ENCODE assay signal across 18 cellular contexts in genomic region chr2:9288681-9289338, GRCh38.
DNase-seq lines count a peak whose midpoint lies in the region; ATAC-seq, FAIRE-seq and TF ChIP-seq lines count a peak whose summit lies in the region.
"Had no signal": no experiment of that assay in that cellular context is flagged by ENCODE, and none has a peak within 500 bp of the region (broad histone marks: within the 10 kb centered on the region; RNA-seq: fewer than 3 reads in every experiment).

No MANE protein-coding gene starts in this region.

- H3K4me1 Mint-ChIP-seq in MCF 10A (ENCODE audit: insufficient read depth, unreplicated experiment) = peaks cover 54% of the 10 kb centered on the region
- H3K4me1 Mint-ChIP-seq: activated CD4-positive, alpha-beta T cell treated with anti-CD3 and anti-CD28 coated beads, Interleukin-2, amount 10 ng/mL, durations not matched to agents 24 days and 14 days had no signal

- no peak overlapping the region for H3K4me3 ChIP-seq in breast epithelium
- H3K4me3 ChIP-seq: transverse colon had no signal

- no peak overlapping the region for H3K27ac ChIP-seq in breast epithelium
- H3K27ac ChIP-seq in VCaP = peak overlapping the region; percentile 82; the same call in 1 of the 2 replicates
- peak overlapping the region; percentile 86 for H3K27ac ChIP-seq in foreskin keratinocyte
- H3K27ac ChIP-seq: 22Rv1, transverse colon had no signal

- TF ChIP-seq CTCF in MCF 10A (IDR thresholded peaks at IDR 0.05; ENCODE audit: unreplicated experiment) = no peak
- TF ChIP-seq CTCF in breast epithelium (IDR thresholded peaks at IDR 0.05) = no peak
- no peak for TF ChIP-seq CTCF in VCaP (conservative IDR thresholded peaks at IDR 0.05)
- no peak for TF ChIP-seq CTCF in foreskin keratinocyte (conservative IDR thresholded peaks at IDR 0.05)

- H3K9me3 ChIP-seq in breast epithelium = no peaks in the 10 kb centered on the region
- H3K9me3 ChIP-seq: transverse colon had no signal

- H3K4me1 ChIP-seq in breast epithelium (no peaks in the 10 kb centered on the region), foreskin keratinocyte (peaks cover 55% of the 10 kb centered on the region)

- POLR2A ChIA-PET in MCF 10A (lab: Yijun Ruan, JAX) = interaction anchor here (0.6 to 6.8 kb wide), 16 partner anchors 9 to 111 kb away, joined by 3 to 98 read pairs (median 6); partner anchors contain the start of gene ASAP2

- no peak for FAIRE-seq in urothelium cell line (lab: Jason Lieb, UNC)

- H3K27me3 ChIP-seq in breast epithelium = no peaks in the 10 kb centered on the region
- no peaks in the 10 kb centered on the region for H3K27me3 ChIP-seq in foreskin keratinocyte
- H3K27me3 ChIP-seq: transverse colon had no signal

- BruUV-seq in MCF 10A (replicated peaks; lab: Mats Ljungman, UMichigan) = no TSS peak

- CTCF ChIA-PET in MCF 10A (lab: Yijun Ruan, JAX) = interaction anchor here (0.6 to 2.1 kb wide), 13 partner anchors 9 to 510 kb away, joined by 3 to 11 read pairs (median 4); no protein-coding TSS in a partner anchor

- no peak for ATAC-seq in foreskin keratinocyte

- H3K27me3 Mint-ChIP-seq in MCF 10A (ENCODE audit: insufficient read depth, unreplicated experiment) = no peaks in the 10 kb centered on the region

- no peaks in the 10 kb centered on the region for H3K36me3 ChIP-seq in breast epithelium
- H3K36me3 ChIP-seq: transverse colon had no signal

- intact Hi-C loops in MCF 10A (cut with micrococcal nuclease) (no loop called here), breast epithelium (cut with DNase I; ENCODE audit: low total_unique reads) (no loop called here)

- no peak for TF ChIP-seq POLR2A in breast epithelium (IDR thresholded peaks at IDR 0.05)

- H3K36me3 Mint-ChIP-seq in MCF 10A (ENCODE audit: insufficient read depth, unreplicated experiment) = peaks cover 17% of the 10 kb centered on the region

- DNase-seq in MCF 10A (ENCODE audit: unreplicated experiment) (no peak), breast epithelium (ENCODE audit: low spot score in 2 of 2) (no peak), foreskin keratinocyte (no peak), urothelium cell line (ENCODE audit: low spot score) (peak; percentile 14), Ammon's horn (ENCODE audit: low spot score) (no peak), GDM1 (lab: John Stamatoyannopoulos, UW) (no peak), NCI-H1105 (lab: John Stamatoyannopoulos, UW) (no peak)
- DNase-seq: activated CD4-positive, alpha-beta T cell treated with anti-CD3 and anti-CD28 coated beads, Interleukin-2, amount 10 ng/mL, durations not matched to agents 24 days and 14 days; NCI-H1048; NCI-H446; OCI-M1; stimulated activated CD8-positive, alpha-beta memory T cell treated with anti-CD3 and anti-CD28 coated beads, Interleukin-4, amount 100 ng/mL, for 48 hours; T-helper 2 cell; transverse colon had no signal

- H3K4me3 Mint-ChIP-seq in MCF 10A (ENCODE audit: unreplicated experiment) = peak overlapping the region; percentile 50
- H3K4me3 Mint-ChIP-seq: activated CD4-positive, alpha-beta T cell treated with anti-CD3 and anti-CD28 coated beads, Interleukin-2, amount 10 ng/mL, durations not matched to agents 24 days and 14 days; brain; mesothelial cell of epicardium had no signal

- peak overlapping the region; percentile 84 for H3K27ac Mint-ChIP-seq in MCF 10A (ENCODE audit: low read depth, unreplicated experiment)
- H3K27ac Mint-ChIP-seq: activated CD4-positive, alpha-beta T cell treated with anti-CD3 and anti-CD28 coated beads, Interleukin-2, amount 10 ng/mL, durations not matched to agents 24 days and 14 days; mesothelial cell of epicardium had no signal

- no peaks in the 10 kb centered on the region for H3K9me3 Mint-ChIP-seq in MCF 10A (ENCODE audit: unreplicated experiment)
- H3K9me3 Mint-ChIP-seq: activated CD4-positive, alpha-beta T cell treated with anti-CD3 and anti-CD28 coated beads, Interleukin-2, amount 10 ng/mL, durations not matched to agents 24 days and 14 days; brain; mesothelial cell of epicardium had no signal

Comparison
In these comparisons a context has a peak if more than half of its experiments do, and no peak if none do; other contexts are left out.
1. H3K27ac ChIP-seq: peak in VCaP (single experiment) and foreskin keratinocyte (single experiment); none in breast epithelium (0 of 2).